25 cellular contexts compared by ENCODE assay signal in the genomic region with DNA sequence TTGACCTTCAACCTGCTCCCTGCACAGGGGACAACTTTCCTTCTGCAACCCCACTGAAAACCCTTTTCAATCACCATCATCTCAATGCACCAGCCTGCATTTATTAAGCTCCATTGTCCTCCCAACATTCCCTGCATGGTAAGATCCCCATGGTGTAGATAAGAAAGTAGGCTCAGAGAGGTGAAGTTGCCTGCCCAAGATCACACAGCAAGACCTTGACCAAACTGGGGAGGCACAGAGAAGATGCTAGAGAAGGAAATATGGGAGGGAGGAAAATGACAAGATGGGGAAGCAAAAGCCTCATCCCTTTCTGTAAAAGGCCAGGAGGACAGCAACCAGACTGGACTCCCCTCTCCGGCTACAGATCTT. TPM values are rescaled to one million over a fixed set of nuclear protein-coding genes. Genes with fewer than 3 reads are reported as not detected.
DNase-seq lines count a peak whose midpoint lies in the region; ATAC-seq, FAIRE-seq and TF ChIP-seq lines count a peak whose summit lies in the region.
"Had no signal": no experiment of that assay in that cellular context is flagged by ENCODE, and none has a peak within 500 bp of the region (broad histone marks: within the 10 kb centered on the region; RNA-seq: fewer than 3 reads in every experiment).

No MANE protein-coding gene starts in this region.

- peak overlapping the region; percentile 72; the same call in 1 of the 2 replicates for H2BK20ac ChIP-seq in H1 (ENCODE audit: low read length)

- no peak overlapping the region for H4K8ac ChIP-seq in H1 (ENCODE audit: extremely low read depth, insufficient read depth, low read length)

- intact Hi-C loops in HepG2 (cut with micrococcal nuclease; ENCODE audit: unreplicated experiment) (no loop called here), right lobe of liver (cut with DNase I) (loop anchor here in 1 of 2 donors (5.0 kb wide), 1 partner anchor 73 kb away; no protein-coding TSS in a partner anchor)

- no peaks in the 10 kb centered on the region; the same call in 1 of the 2 replicates for H3K4me1 ChIP-seq in HepG2 (ENCODE audit: insufficient read depth, low read length)
- H3K4me1 ChIP-seq in right lobe of liver, result no peaks in the 10 kb centered on the region
- H3K4me1 ChIP-seq in H1 (replicated peaks in 1 of 4; ENCODE audit: control insufficient read depth in 3 of 4, insufficient read depth in 4 of 4, low read length in 3 of 4), result peaks cover 18 to 34% (median 26%) of the 10 kb centered on the region in 4 experiments

- H3K36me3 ChIP-seq in HepG2 (replicated peaks in 1 of 2; ENCODE audit: control insufficient read depth in 1 of 2, insufficient read depth in 2 of 2, low read length in 2 of 2), result no peaks in the 10 kb centered on the region
- no peaks in the 10 kb centered on the region for H3K36me3 ChIP-seq in right lobe of liver
- peaks cover 21 to 57% (median 25%) of the 10 kb centered on the region in 4 experiments for H3K36me3 ChIP-seq in H1 (ENCODE audit: control insufficient read depth in 2 of 4, insufficient read depth in 4 of 4, low read length in 3 of 4)

- no peak for TF ChIP-seq EP300 in HepG2 (IDR thresholded peaks at IDR 0.05; ENCODE audit: low read depth in 2 of 2, low read length in 2 of 2)
- no peak for TF ChIP-seq EP300 in HepG2 (CRISPR knock-in tag; IDR thresholded peaks at IDR 0.05; ENCODE audit: borderline replicate concordance)
- no peak for TF ChIP-seq EP300 in H1 (IDR thresholded peaks at IDR 0.05; ENCODE audit: borderline replicate concordance in 1 of 2, low read depth in 2 of 2, low read length in 2 of 2)

- H3K27ac Mint-ChIP-seq in nephron, result peak overlapping the region; percentile 26 to 76 (median 68)
- H3K27ac Mint-ChIP-seq: CD8-positive, alpha-beta T cell had no signal

- H3K4me3 ChIP-seq in HepG2 (replicated peaks in 1 of 3; ENCODE audit: insufficient read depth in 1 of 3, low read depth in 2 of 3, low read length in 3 of 3) (no peak overlapping the region), right lobe of liver (no peak overlapping the region), H1 (ENCODE audit: extremely low read depth in 1 of 4, insufficient read depth in 2 of 4, low read depth in 3 of 4, low read length in 4 of 4) (no peak overlapping the region)

- H3K23ac ChIP-seq in H1 (ENCODE audit: insufficient read length), result no peak overlapping the region

- peak overlapping the region; percentile 91; the same call in 1 of the 2 replicates for H2AK5ac ChIP-seq in H1 (ENCODE audit: low read depth, low read length)

- H3K27me3 Mint-ChIP-seq in nephron (ENCODE audit: low read depth), result no peaks in the 10 kb centered on the region

- no peaks in the 10 kb centered on the region for H3K9me3 ChIP-seq in HepG2 (ENCODE audit: low read length)
- no peaks in the 10 kb centered on the region for H3K9me3 ChIP-seq in right lobe of liver
- H3K9me3 ChIP-seq in H1 (ENCODE audit: insufficient read depth in 2 of 2, low read depth in 1 of 2, low read length in 1 of 2), result no peaks in the 10 kb centered on the region

- H3K9ac ChIP-seq in HepG2 (ENCODE audit: insufficient read depth, low read depth, low read length) (no peak overlapping the region), H1 (replicated peaks in 1 of 4; ENCODE audit: extremely low read depth in 1 of 4, low read depth in 3 of 4, low read length in 3 of 4) (no peak overlapping the region)
- H3K9ac ChIP-seq: KMS-11 had no signal

- peaks cover 3% of the 10 kb centered on the region; the same call in 1 of the 2 replicates for H3K23me2 ChIP-seq in H1 (ENCODE audit: low read depth, low read length)

- peak overlapping the region; percentile 55 for H2BK15ac ChIP-seq in H1 (ENCODE audit: low read length)

- DNase-seq in HepG2 (ENCODE audit: low spot score) (no peak), right lobe of liver (no peak), H1 (ENCODE audit: low read depth in 1 of 2, low spot score in 2 of 2) (no peak), NCI-H2196 treated with DMSO at 0.1 percent for 48 hours (lab: John Stamatoyannopoulos, UW; ENCODE audit: unreplicated experiment) (no peak), NCI-H748 (lab: John Stamatoyannopoulos, UW; ENCODE audit: unreplicated experiment) (no peak), NOMO-1 (lab: John Stamatoyannopoulos, UW; ENCODE audit: unreplicated experiment in 2 of 2) (no peak)
- DNase-seq: AML-193; C1 segment of cervical spinal cord; Calu3; CD8-positive, alpha-beta T cell; NCI-H1092 treated with DMSO at 0.1 percent for 48 hours; NCI-H146; NCI-H2029 treated with DMSO at 0.1 percent for 48 hours; NCI-H345; Right ventricle myocardium superior had no signal

- peaks cover 39% of the 10 kb centered on the region for H3K4me1 Mint-ChIP-seq in nephron

- in situ Hi-C loops in HepG2 (cut with HindIII; ENCODE audit: extremely low pct_ligation_motif_present, low pct_unique_long_range_greater_than_20kb), result loop anchor here (5.0 kb wide), 1 partner anchor 73 kb away; no protein-coding TSS in a partner anchor

- WGBS in HepG2 (ENCODE audit: low lambda C conversion rate), result 83% methylated on average over 1 of the region's 1 CpG
- no CpG with 5 or more reads among the region's 1 CpG for WGBS in right lobe of liver (ENCODE audit: insufficient coverage, low coverage, low lambda C conversion rate, missing lambda C conversion rate)
- WGBS in H1 (ENCODE audit: extremely low coverage in 1 of 2, insufficient coverage in 1 of 2, insufficient read length in 1 of 2, insufficient replicate concordance in 2 of 2, low coverage in 1 of 2, low lambda C conversion rate in 2 of 2, missing lambda C conversion rate in 1 of 2), 2 experiments, result 94% methylated on average over 1 of the region's 1 CpG; no CpG with 5 or more reads in 1 of the 2 experiments

- peak overlapping the region in 1 of 3 experiments; percentile 0 for H3K4me3 Mint-ChIP-seq in nephron
- H3K4me3 Mint-ChIP-seq: CD8-positive, alpha-beta T cell had no signal

- POLR2A ChIA-PET in HepG2 (lab: Yijun Ruan, JAX) (no interaction called here), H1 (lab: Charles Lee; ENCODE audit: partially characterized antibody) (interaction anchor here (0.7 to 9.2 kb wide), 7 partner anchors 8 to 108 kb away, joined by 3 to 78 read pairs (median 5); a partner anchor contains a TSS)

- H4K5ac ChIP-seq in H1 (ENCODE audit: insufficient read length, low read depth, low read length), result peak overlapping the region; percentile 35

- no TSS peak for BruUV-seq in HepG2 (replicated peaks; lab: Mats Ljungman, UMichigan)

- H3K27ac ChIP-seq in HepG2 (ENCODE audit: extremely low read length, insufficient read depth, low read length), result no peak overlapping the region
- H3K27ac ChIP-seq in right lobe of liver, result no peak overlapping the region
- H3K27ac ChIP-seq in H1 (ENCODE audit: low read depth, low read length), result peak overlapping the region; percentile 50
- H3K27ac ChIP-seq: 22Rv1, KMS-11 had no signal

- peak overlapping the region; percentile 80 for H4K91ac ChIP-seq in H1 (replicated peaks; ENCODE audit: insufficient read length, low read length)

- no peak for TF ChIP-seq POLR2A in HepG2 (IDR thresholded peaks at IDR 0.05; ENCODE audit: insufficient read depth in 1 of 2, low read depth in 2 of 2, low read length in 2 of 2)
- no peak for TF ChIP-seq POLR2A in right lobe of liver (IDR thresholded peaks at IDR 0.05)
- no peak for TF ChIP-seq POLR2A in H1 (IDR thresholded peaks at IDR 0.05; ENCODE audit: control extremely low read depth in 1 of 2, low read depth in 2 of 2, low read length in 2 of 2)

- no peaks in the 10 kb centered on the region for H3K79me2 ChIP-seq in HepG2 (ENCODE audit: insufficient read depth, low read length)
- peaks cover 0 to 5% of the 10 kb centered on the region in 2 experiments; a peak in 2 of 4 replicates for H3K79me2 ChIP-seq in H1 (ENCODE audit: control insufficient read depth in 1 of 2, insufficient read depth in 2 of 2, low read length in 2 of 2)

- peak overlapping the region; percentile 90 for H2BK12ac ChIP-seq in H1 (ENCODE audit: low read depth, low read length)

- H3K27me3 ChIP-seq in HepG2 (ENCODE audit: control insufficient read depth in 1 of 2, insufficient read depth in 2 of 2, low read length in 2 of 2), result no peaks in the 10 kb centered on the region; a peak in 1 of 5 replicates
- H3K27me3 ChIP-seq in right lobe of liver, result no peaks in the 10 kb centered on the region
- H3K27me3 ChIP-seq in H1 (replicated peaks in 1 of 4; ENCODE audit: control insufficient read depth in 3 of 4, extremely low read depth in 1 of 4, insufficient read depth in 3 of 4, low read length in 3 of 4), result no peaks in the 10 kb centered on the region

- TF ChIP-seq RAD21 in HepG2 (CRISPR knock-in tag; IDR thresholded peaks at IDR 0.05) (no peak), H1 (IDR thresholded peaks at IDR 0.05 in 1 of 2, conservative IDR thresholded peaks at IDR 0.05 in 1 of 2; ENCODE audit: low read depth in 2 of 2, low read length in 2 of 2) (no peak)

- no peaks in the 10 kb centered on the region for H4K20me1 ChIP-seq in HepG2 (ENCODE audit: insufficient read depth, low read length)
- H4K20me1 ChIP-seq in H1 (replicated peaks in 1 of 2; ENCODE audit: control insufficient read depth in 1 of 2, insufficient read depth in 2 of 2, low read length in 2 of 2), result peaks cover 3 to 12% of the 10 kb centered on the region in 2 experiments

- H2BK5ac ChIP-seq in H1 (ENCODE audit: low read depth, low read length), result peak overlapping the region; percentile 88

- H3K79me1 ChIP-seq in H1 (ENCODE audit: low read depth, low read length), result 0 out of 2 replicates have a peak, but pooled peaks cover 2% of the 10 kb centered on the region

- FAIRE-seq in HepG2 (lab: Jason Lieb, UNC), result no peak
- FAIRE-seq in H1 (lab: Jason Lieb, UNC), result no peak
- FAIRE-seq: G401.6, GM12892, GM19239, H54 had no signal

- peaks cover 61% of the 10 kb centered on the region for H3K36me3 Mint-ChIP-seq in nephron (ENCODE audit: low read depth)
- H3K36me3 Mint-ChIP-seq: CD8-positive, alpha-beta T cell had no signal

- H3K4me2 ChIP-seq in HepG2 (ENCODE audit: low read depth, low read length) (no peak overlapping the region), H1 (ENCODE audit: insufficient read depth in 1 of 2, low read depth in 2 of 2, low read length in 2 of 2) (peak overlapping the region in 1 of 2 experiments; percentile 21; a peak in 2 of 4 replicates)
- H3K4me2 ChIP-seq: KMS-11 had no signal

- no peak overlapping the region for H3K14ac ChIP-seq in H1 (ENCODE audit: insufficient read length)

- TF ChIP-seq CTCF in HepG2 (CRISPR knock-in tag; IDR thresholded peaks at IDR 0.05), result no peak
- TF ChIP-seq CTCF in right lobe of liver (IDR thresholded peaks at IDR 0.05), result no peak
- TF ChIP-seq CTCF in H1 (IDR thresholded peaks at IDR 0.05; ENCODE audit: control extremely low read depth in 1 of 3, insufficient read depth in 1 of 3, low read depth in 1 of 3, low read length in 3 of 3), result no peak
- no peak for TF ChIP-seq CTCF in nephron (IDR thresholded peaks at IDR 0.05; ENCODE audit: unreplicated experiment in 3 of 3)

- CTCF ChIA-PET in HepG2 (lab: Yijun Ruan, JAX; ENCODE audit: low intra/inter-chr PET ratio, low total read pairs), result interaction anchor here (5.1 kb wide), 1 partner anchor 71 kb away, joined by 48 read pairs; no protein-coding TSS in a partner anchor
- CTCF ChIA-PET in H1 (lab: Charles Lee; ENCODE audit: partially characterized antibody), result interaction anchor here (0.7 to 12.5 kb wide), 10 partner anchors 8 to 133 kb away, joined by 3 to 310 read pairs (median 3); a partner anchor contains a TSS

- no peak overlapping the region for H3K56ac ChIP-seq in H1 (replicated peaks; ENCODE audit: insufficient read length, low read depth, low read length)

- ATAC-seq in HepG2 (no peak), right lobe of liver (no peak), HG03432 (IDR thresholded peaks at IDR 0.05; ENCODE audit: unreplicated experiment) (no peak)
- ATAC-seq: CD8-positive, alpha-beta T cell had no signal

- H3K9me3 Mint-ChIP-seq in nephron, result no peaks in the 10 kb centered on the region
- H3K9me3 Mint-ChIP-seq: CD8-positive, alpha-beta T cell had no signal

- H2BK120ac ChIP-seq in H1 (replicated peaks; ENCODE audit: low read depth, low read length), result no peak overlapping the region

- H2AFZ ChIP-seq in HepG2 (ENCODE audit: low read length), result no peak overlapping the region
- no peak overlapping the region for H2AFZ ChIP-seq in H1 (ENCODE audit: low read length)

- H3K4ac ChIP-seq in H1 (replicated peaks; ENCODE audit: insufficient read length, low read depth, low read length), result no peak overlapping the region

- peak overlapping the region; percentile 64; the same call in 1 of the 2 replicates for H3K18ac ChIP-seq in H1 (ENCODE audit: extremely low read depth, low read length)

RNA-seq across cellular contexts. Expression of a gene that starts 9.8 kb away (rescaled TPM):
- 0.46 and 0.80 TPM in 2 replicates for total RNA-seq in HepG2 (2016; rRNA removed; fragmentation: Illumina TruSeq; extraction: Trizol)
- total RNA-seq in HepG2 (2016; cell fraction: cytosol; rRNA removed; fragmentation: Illumina TruSeq; extraction: Trizol; ENCODE audit: low read depth), result 0.44 and 0.61 TPM in 2 replicates
- total RNA-seq in HepG2 (2016; cell fraction: insoluble cytoplasmic fraction; rRNA removed; fragmentation: Illumina TruSeq; extraction: Trizol), result 0.37 and 0.48 TPM in 2 replicates
- 1.1 TPM in 2 replicates for total RNA-seq in HepG2 (2016; cell fraction: membrane; rRNA removed; fragmentation: Illumina TruSeq; extraction: Trizol)
- total RNA-seq in HepG2 (2016; cell fraction: nucleus; rRNA removed; fragmentation: Illumina TruSeq; extraction: Trizol), result 0.56 and 0.75 TPM in 2 replicates
- 0.08 and 0.09 TPM in 2 replicates for polyA plus RNA-seq in HepG2 (2011; rRNA removed)
- 0.09 TPM in 1 of 2 replicates, not detected in the other for polyA plus RNA-seq in HepG2 (2011; cell fraction: cytosol; rRNA removed)
- polyA plus RNA-seq in HepG2 (2011; cell fraction: nucleus; rRNA removed), result 0.27 and 0.28 TPM in 2 replicates
- 0.05 TPM in 1 of 2 replicates, not detected in the other for polyA plus RNA-seq in HepG2 (2012)
- polyA plus RNA-seq in HepG2 (2016; cell fraction: cytosol; fragmentation: Illumina TruSeq; extraction: Trizol; ENCODE audit: low read depth), result 0.61 and 0.75 TPM in 2 replicates
- polyA plus RNA-seq in HepG2 (2016; cell fraction: insoluble cytoplasmic fraction; fragmentation: Illumina TruSeq; extraction: Trizol; ENCODE audit: low read depth), result 0.61 and 1.6 TPM in 2 replicates
- polyA plus RNA-seq in HepG2 (2016; cell fraction: membrane; fragmentation: Illumina TruSeq; extraction: Trizol; ENCODE audit: low read depth), result 0.93 and 1.2 TPM in 2 replicates
- 1.5 and 3.3 TPM in 2 replicates for polyA plus RNA-seq in HepG2 (2016; cell fraction: nucleus; fragmentation: Illumina TruSeq; extraction: Trizol; ENCODE audit: insufficient read depth, low read depth)
- polyA minus RNA-seq in HepG2 (2011; rRNA and poly(A)+ RNA removed; ENCODE audit: low replicate concordance), result 0.18 TPM in 1 of 2 replicates, not detected in the other
- polyA minus RNA-seq in HepG2 (2011; cell fraction: cytosol; rRNA and poly(A)+ RNA removed), result not detected in 2 replicates
- polyA minus RNA-seq in HepG2 (2011; cell fraction: nucleus; rRNA and poly(A)+ RNA removed), result not detected in 2 replicates
- total RNA-seq in right lobe of liver, result 1 to 10 TPM in 1 of 6 experiments, under 1 TPM in 1, not detected in 4; 0.06 to 1.6 TPM
- 51.9 and 53.1 TPM in 2 replicates for total RNA-seq in H1 (2021; fragmentation: NEBNext Ultra II Directional; extraction: Animal tissue kit (Norgen Biotek cat#: 25700))
- 13.5 and 19.2 TPM in 2 replicates for polyA plus RNA-seq in H1 (2011; rRNA removed)
- 16.5 TPM for polyA plus RNA-seq in H1 (2011; cell fraction: cytosol; rRNA removed)
- polyA plus RNA-seq in H1 (2011; cell fraction: nucleus; rRNA removed), result 52.5 TPM
- 40.8 to 47.7 TPM (median 43.9 TPM) in 4 replicates for polyA plus RNA-seq in H1 (2012, experiment 1 of 2)
- polyA plus RNA-seq in H1 (2012, experiment 2 of 2), result 28.7 TPM
- polyA plus RNA-seq in H1 (2013, experiment 1 of 2), result 16.6 TPM
- 16.5 TPM for polyA plus RNA-seq in H1 (2013, experiment 2 of 2)
- 11.5 and 11.6 TPM in 2 replicates for polyA minus RNA-seq in H1 (2011; rRNA and poly(A)+ RNA removed)
- polyA minus RNA-seq in H1 (2011; cell fraction: cytosol; rRNA and poly(A)+ RNA removed), result 26.4 TPM
- polyA minus RNA-seq in H1 (2011; cell fraction: nucleus; rRNA and poly(A)+ RNA removed), result 9.0 TPM
- total RNA-seq: CD8-positive, alpha-beta T cell; HT-29 had no signal

RNA-seq across cellular contexts. Expression of a gene that starts 31.6 kb away (rescaled TPM):
- 0.87 and 1.4 TPM in 2 replicates for total RNA-seq in HepG2 (2016; rRNA removed; fragmentation: Illumina TruSeq; extraction: Trizol)
- 1.4 and 1.6 TPM in 2 replicates for total RNA-seq in HepG2 (2016; cell fraction: cytosol; rRNA removed; fragmentation: Illumina TruSeq; extraction: Trizol; ENCODE audit: low read depth)
- total RNA-seq in HepG2 (2016; cell fraction: insoluble cytoplasmic fraction; rRNA removed; fragmentation: Illumina TruSeq; extraction: Trizol), result 1.4 and 2.0 TPM in 2 replicates
- 1.3 and 1.4 TPM in 2 replicates for total RNA-seq in HepG2 (2016; cell fraction: membrane; rRNA removed; fragmentation: Illumina TruSeq; extraction: Trizol)
- 1.1 TPM in 1 of 2 replicates, not detected in the other for total RNA-seq in HepG2 (2016; cell fraction: nucleus; rRNA removed; fragmentation: Illumina TruSeq; extraction: Trizol)
- 0.33 and 0.59 TPM in 2 replicates for polyA plus RNA-seq in HepG2 (2011; rRNA removed)
- polyA plus RNA-seq in HepG2 (2011; cell fraction: cytosol; rRNA removed), result 0.42 and 0.54 TPM in 2 replicates
- not detected in 2 replicates for polyA plus RNA-seq in HepG2 (2011; cell fraction: nucleus; rRNA removed)
- polyA plus RNA-seq in HepG2 (2012), result 0.41 and 0.44 TPM in 2 replicates
- 1.4 and 1.7 TPM in 2 replicates for polyA plus RNA-seq in HepG2 (2016; cell fraction: cytosol; fragmentation: Illumina TruSeq; extraction: Trizol; ENCODE audit: low read depth)
- 1.0 and 1.1 TPM in 2 replicates for polyA plus RNA-seq in HepG2 (2016; cell fraction: insoluble cytoplasmic fraction; fragmentation: Illumina TruSeq; extraction: Trizol; ENCODE audit: low read depth)
- polyA plus RNA-seq in HepG2 (2016; cell fraction: membrane; fragmentation: Illumina TruSeq; extraction: Trizol; ENCODE audit: low read depth), result 1.1 and 1.2 TPM in 2 replicates
- 1.7 TPM in 1 of 2 replicates, not detected in the other for polyA plus RNA-seq in HepG2 (2016; cell fraction: nucleus; fragmentation: Illumina TruSeq; extraction: Trizol; ENCODE audit: insufficient read depth, low read depth)
- not detected in 2 replicates for polyA minus RNA-seq in HepG2 (2011; rRNA and poly(A)+ RNA removed; ENCODE audit: low replicate concordance)
- polyA minus RNA-seq in HepG2 (2011; cell fraction: cytosol; rRNA and poly(A)+ RNA removed), result not detected in 2 replicates
- polyA minus RNA-seq in HepG2 (2011; cell fraction: nucleus; rRNA and poly(A)+ RNA removed), result not detected in 2 replicates
- total RNA-seq in right lobe of liver, result not detected
- not detected in 2 replicates for total RNA-seq in H1 (2021; fragmentation: NEBNext Ultra II Directional; extraction: Animal tissue kit (Norgen Biotek cat#: 25700))
- polyA plus RNA-seq in H1 (2011; rRNA removed), result 0.19 TPM in 1 of 2 replicates, not detected in the other
- not detected for polyA plus RNA-seq in H1 (2011; cell fraction: cytosol; rRNA removed)
- polyA plus RNA-seq in H1 (2011; cell fraction: nucleus; rRNA removed), result not detected
- not detected in 4 replicates for polyA plus RNA-seq in H1 (2012, experiment 1 of 2)
- polyA plus RNA-seq in H1 (2012, experiment 2 of 2), result not detected
- not detected for polyA plus RNA-seq in H1 (2013, experiment 1 of 2)
- polyA plus RNA-seq in H1 (2013, experiment 2 of 2), result not detected
- polyA minus RNA-seq in H1 (2011; rRNA and poly(A)+ RNA removed), result not detected in 2 replicates
- not detected for polyA minus RNA-seq in H1 (2011; cell fraction: cytosol; rRNA and poly(A)+ RNA removed)
- polyA minus RNA-seq in H1 (2011; cell fraction: nucleus; rRNA and poly(A)+ RNA removed), result not detected
- total RNA-seq: Calu3; CD8-positive, alpha-beta T cell; Daoy; HT-29; Right ventricle myocardium superior had no signal

RNA-seq across cellular contexts. Expression of a gene that starts 57.0 kb away (rescaled TPM):
- total RNA-seq in HepG2 (2016; rRNA removed; fragmentation: Illumina TruSeq; extraction: Trizol) (3.4 and 7.0 TPM in 2 replicates), right lobe of liver (1 to 10 TPM in 5 of 6 experiments, under 1 TPM in 1; 0.56 to 4.1 (median 3.0) TPM)
- 1.7 and 1.8 TPM in 2 replicates for total RNA-seq in HepG2 (2016; cell fraction: cytosol; rRNA removed; fragmentation: Illumina TruSeq; extraction: Trizol; ENCODE audit: low read depth)
- total RNA-seq in HepG2 (2016; cell fraction: insoluble cytoplasmic fraction; rRNA removed; fragmentation: Illumina TruSeq; extraction: Trizol), result 3.3 and 4.9 TPM in 2 replicates
- 1.4 and 1.9 TPM in 2 replicates for total RNA-seq in HepG2 (2016; cell fraction: membrane; rRNA removed; fragmentation: Illumina TruSeq; extraction: Trizol)
- 1.8 and 2.1 TPM in 2 replicates for total RNA-seq in HepG2 (2016; cell fraction: nucleus; rRNA removed; fragmentation: Illumina TruSeq; extraction: Trizol)
- polyA plus RNA-seq in HepG2 (2011; rRNA removed) (4.8 and 5.8 TPM in 2 replicates), H1 (2011; rRNA removed) (2.7 and 3.8 TPM in 2 replicates)
- polyA plus RNA-seq in HepG2 (2011; cell fraction: cytosol; rRNA removed), result 4.1 and 5.0 TPM in 2 replicates
- 2.5 and 3.0 TPM in 2 replicates for polyA plus RNA-seq in HepG2 (2011; cell fraction: nucleus; rRNA removed)
- 4.1 and 6.6 TPM in 2 replicates for polyA plus RNA-seq in HepG2 (2012)
- 0.69 and 0.86 TPM in 2 replicates for polyA plus RNA-seq in HepG2 (2016; cell fraction: cytosol; fragmentation: Illumina TruSeq; extraction: Trizol; ENCODE audit: low read depth)
- 4.5 and 4.9 TPM in 2 replicates for polyA plus RNA-seq in HepG2 (2016; cell fraction: insoluble cytoplasmic fraction; fragmentation: Illumina TruSeq; extraction: Trizol; ENCODE audit: low read depth)
- 0.82 and 0.95 TPM in 2 replicates for polyA plus RNA-seq in HepG2 (2016; cell fraction: membrane; fragmentation: Illumina TruSeq; extraction: Trizol; ENCODE audit: low read depth)
- polyA plus RNA-seq in HepG2 (2016; cell fraction: nucleus; fragmentation: Illumina TruSeq; extraction: Trizol; ENCODE audit: insufficient read depth, low read depth), result 2.4 and 2.7 TPM in 2 replicates
- polyA minus RNA-seq in HepG2 (2011; rRNA and poly(A)+ RNA removed; ENCODE audit: low replicate concordance), result 0.91 and 4.7 TPM in 2 replicates
- polyA minus RNA-seq in HepG2 (2011; cell fraction: cytosol; rRNA and poly(A)+ RNA removed), result 0.79 and 1.8 TPM in 2 replicates
- polyA minus RNA-seq in HepG2 (2011; cell fraction: nucleus; rRNA and poly(A)+ RNA removed), result 2.3 and 3.9 TPM in 2 replicates
- total RNA-seq in H1 (2021; fragmentation: NEBNext Ultra II Directional; extraction: Animal tissue kit (Norgen Biotek cat#: 25700)), result 2.3 and 4.1 TPM in 2 replicates
- polyA plus RNA-seq in H1 (2011; cell fraction: cytosol; rRNA removed), result 4.1 TPM
- polyA plus RNA-seq in H1 (2011; cell fraction: nucleus; rRNA removed), result 3.0 TPM
- polyA plus RNA-seq in H1 (2012, experiment 1 of 2), result 2.8 to 5.4 TPM (median 4.4 TPM) in 4 replicates
- polyA plus RNA-seq in H1 (2012, experiment 2 of 2), result 3.1 TPM
- polyA plus RNA-seq in H1 (2013, experiment 1 of 2), result 1.4 TPM
- polyA plus RNA-seq in H1 (2013, experiment 2 of 2), result 2.1 TPM
- 2.5 and 3.1 TPM in 2 replicates for polyA minus RNA-seq in H1 (2011; rRNA and poly(A)+ RNA removed)
- 1.9 TPM for polyA minus RNA-seq in H1 (2011; cell fraction: cytosol; rRNA and poly(A)+ RNA removed)
- polyA minus RNA-seq in H1 (2011; cell fraction: nucleus; rRNA and poly(A)+ RNA removed), result 1.4 TPM
- total RNA-seq: CD8-positive, alpha-beta T cell had no signal

Comparison
In these comparisons a context has a peak if more than half of its experiments do, and no peak if none do; other contexts are left out.
1. RNA of a gene that starts 9.8 kb away (total RNA-seq): 51.9 to 53.1 TPM in H1; 0.37 to 1.1 TPM in HepG2 and 0.06 to 1.6 TPM in right lobe of liver; every median in the first group is over 10 times any median in the second.